In genomic region chr9:121744002-121744686, GRCh38 we compare ENCODE assay signal across 8 cellular contexts.
DNase-seq lines count a peak whose midpoint lies in the region; ATAC-seq and TF ChIP-seq lines count a peak whose summit lies in the region.

No MANE protein-coding gene starts in this region.

- H2AFZ ChIP-seq in H9 (ENCODE audit: low read length) = no peak overlapping the region

- no peak overlapping the region for H3K27ac Mint-ChIP-seq in H9
- no peak overlapping the region for H3K27ac Mint-ChIP-seq in T-cell

- H3K36me3 Mint-ChIP-seq in H9 (ENCODE audit: insufficient read depth in 1 of 3, low read depth in 3 of 3) = no peaks in the 10 kb centered on the region; a peak in 1 of 7 replicates
- no peaks in the 10 kb centered on the region for H3K36me3 Mint-ChIP-seq in T-cell

- H3K9me3 ChIP-seq in H9 (ENCODE audit: control insufficient read depth, low read depth, low read length) (no peaks in the 10 kb centered on the region), mucosa of rectum (ENCODE audit: control insufficient read depth in 2 of 2, low read length in 2 of 2) (no peaks in the 10 kb centered on the region)

- ATAC-seq in T-cell (replicated peaks in 1 of 4) = peak in 3 of 4 experiments; percentile 44 to 77 (median 63)
- ATAC-seq in GM21360 (IDR thresholded peaks at IDR 0.05; ENCODE audit: unreplicated experiment) = no peak

- H3K18ac ChIP-seq in H9 (ENCODE audit: insufficient read length, low read depth, low read length) = no peak overlapping the region

- no peak overlapping the region for H2AK5ac ChIP-seq in H9 (ENCODE audit: insufficient read length, low read length)

- POLR2A ChIA-PET in T-cell (lab: Charles Lee) = no interaction called here

- no peaks in the 10 kb centered on the region for H3K79me2 ChIP-seq in H9 (ENCODE audit: insufficient read depth, low read length)

- H3K4me2 ChIP-seq in H9 (ENCODE audit: insufficient read depth, insufficient read length, low read length) = no peak overlapping the region

- no peak overlapping the region for H3K56ac ChIP-seq in H9 (ENCODE audit: insufficient read length, low read depth, low read length)

- no peak overlapping the region for H4K91ac ChIP-seq in H9 (ENCODE audit: insufficient read length, low read depth, low read length)

- no peak overlapping the region for H4K5ac ChIP-seq in H9 (ENCODE audit: insufficient read length, low read depth, low read length)

- H3K4me3 Mint-ChIP-seq in H9 (no peak overlapping the region), T-cell (no peak overlapping the region)

- H4K8ac ChIP-seq in H9 (replicated peaks; ENCODE audit: insufficient read length, low read depth, low read length) = no peak overlapping the region

- H3K9me3 Mint-ChIP-seq in H9 = no peaks in the 10 kb centered on the region
- H3K9me3 Mint-ChIP-seq in T-cell = no peaks in the 10 kb centered on the region

- no CpG with 5 or more reads among the region's 11 CpGs for WGBS in H9 (ENCODE audit: extremely low coverage, insufficient read length, low lambda C conversion rate)

- no peak overlapping the region for H3K4ac ChIP-seq in H9 (ENCODE audit: low read depth, low read length)

- H4K20me1 ChIP-seq in H9 (ENCODE audit: control insufficient read depth, insufficient read depth, insufficient read length) = no peaks in the 10 kb centered on the region

- H3K27me3 ChIP-seq in H9 (ENCODE audit: insufficient read depth, low read length) (no peaks in the 10 kb centered on the region), mucosa of rectum (ENCODE audit: control insufficient read depth in 2 of 2, insufficient read depth in 2 of 2, low read length in 2 of 2) (no peaks in the 10 kb centered on the region)

- H3K4me1 Mint-ChIP-seq in H9 = peaks cover 36 to 43% of the 10 kb centered on the region in 2 experiments
- peaks cover 10 to 22% (median 12%) of the 10 kb centered on the region in 3 donors for H3K4me1 Mint-ChIP-seq in T-cell

- H3K23me2 ChIP-seq in H9 (ENCODE audit: insufficient read length, low read depth, low read length, poor library complexity, severe bottlenecking) = no peaks in the 10 kb centered on the region

- H3K4me3 ChIP-seq in epithelial cell of proximal tubule (ENCODE audit: low read depth, low read length) (peak overlapping the region; percentile 64), mucosa of rectum (ENCODE audit: low read length in 2 of 2) (peak overlapping the region; percentile 74 to 79)

- H3K4me1 ChIP-seq in H9 (ENCODE audit: insufficient read depth, low read length) = peaks cover 8% of the 10 kb centered on the region; the same call in 1 of the 2 replicates
- H3K4me1 ChIP-seq in mucosa of rectum (ENCODE audit: control insufficient read depth in 2 of 2, insufficient read depth in 2 of 2, low read length in 2 of 2) = peaks cover 49 to 65% of the 10 kb centered on the region in 2 donors

- H3T11ph ChIP-seq in H9 (ENCODE audit: low read length) = no peak overlapping the region

- DNase-seq in D341Med (ENCODE audit: low spot score) (peak; percentile 82), H9 (peak; percentile 67), T-cell (peak in 27 of 34 experiments; percentile 7 to 55 (median 24)), epithelial cell of proximal tubule (ENCODE audit: low read depth) (no peak), ureter (ENCODE audit: low spot score) (peak; percentile 78), NCI-H187 (lab: John Stamatoyannopoulos, UW) (no peak)

- H2BK5ac ChIP-seq in H9 (ENCODE audit: insufficient read length, low read length) = no peak overlapping the region

- H3K79me1 ChIP-seq in H9 (ENCODE audit: insufficient read depth, low read depth, low read length, poor library complexity, severe bottlenecking) = no peaks in the 10 kb centered on the region

- no peak overlapping the region for H2BK20ac ChIP-seq in H9 (ENCODE audit: low read depth, low read length, poor library complexity, severe bottlenecking)

- no peak overlapping the region for H3K23ac ChIP-seq in H9 (ENCODE audit: insufficient read length, low read depth, low read length)

- no peak overlapping the region for H3K14ac ChIP-seq in H9 (ENCODE audit: insufficient read depth, low read length)

- H3K9ac ChIP-seq in H9 (ENCODE audit: extremely low read depth, insufficient read length, low read length) (no peak overlapping the region), mucosa of rectum (ENCODE audit: low read depth in 1 of 2, low read length in 2 of 2) (peak overlapping the region; percentile 77 to 90)

- H3K36me3 ChIP-seq in mucosa of rectum (ENCODE audit: control insufficient read depth in 2 of 2, insufficient read depth in 2 of 2, low read length in 2 of 2) = peaks cover 3 to 7% of the 10 kb centered on the region in 2 donors

- H3K27me3 Mint-ChIP-seq in H9 (ENCODE audit: low read depth) (no peaks in the 10 kb centered on the region), T-cell (peaks cover 0 to 2% of the 10 kb centered on the region in 2 donors)

- no peak overlapping the region for H2BK12ac ChIP-seq in H9 (ENCODE audit: insufficient read length, low read depth, low read length)

- H2BK120ac ChIP-seq in H9 (ENCODE audit: low read depth, low read length, poor library complexity, severe bottlenecking) = no peak overlapping the region

- no peak overlapping the region for H2BK15ac ChIP-seq in H9 (ENCODE audit: low read depth, low read length)

- H3K27ac ChIP-seq in H9 (ENCODE audit: insufficient read length, low read depth, low read length) (no peak overlapping the region), mucosa of rectum (ENCODE audit: low read depth in 2 of 2, low read length in 2 of 2) (peak overlapping the region; percentile 92 to 96)

- CTCF ChIA-PET in T-cell (lab: Charles Lee) = no interaction called here

- TF ChIP-seq CTCF in H9 (conservative IDR thresholded peaks at IDR 0.05) (peak; percentile 53; the same call in 2 of the 3 replicates), epithelial cell of proximal tubule (conservative IDR thresholded peaks at IDR 0.05; ENCODE audit: low read depth, low read length) (peak; percentile 64)

Comparison
In these comparisons a context has a peak if more than half of its experiments do, and no peak if none do; other contexts are left out.
1. DNase-seq: peak in D341Med (single experiment), H9 (single experiment), T-cell (27 of 34) and ureter (single experiment); none in epithelial cell of proximal tubule (single experiment) and NCI-H187 (0 of 2).